12 cellular contexts compared by ENCODE assay signal in the genomic region with DNA sequence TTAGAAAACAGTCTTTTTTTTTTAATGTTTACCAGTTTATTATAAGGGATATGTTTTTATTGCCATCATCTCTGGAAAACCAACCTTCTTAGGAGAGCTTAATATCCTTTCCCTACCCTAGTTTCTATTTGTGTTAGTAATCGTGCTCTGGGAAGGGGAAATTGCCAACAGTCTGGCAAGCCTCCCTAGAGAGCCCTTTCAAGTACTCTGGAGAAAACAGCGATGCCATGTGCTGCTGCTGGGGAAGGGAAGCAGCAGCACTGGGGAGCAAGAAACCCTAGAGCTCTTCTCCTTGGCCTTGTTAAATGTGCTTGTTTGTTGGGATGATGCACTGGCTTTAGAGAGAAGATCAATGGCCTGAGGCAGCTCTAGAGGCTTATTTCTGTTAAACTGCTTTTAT. TPM values are rescaled to one million over a fixed set of nuclear protein-coding genes. Genes with fewer than 3 reads are reported as not detected.
DNase-seq lines count a peak whose midpoint lies in the region; ATAC-seq and TF ChIP-seq lines count a peak whose summit lies in the region.
"Had no signal": no experiment of that assay in that cellular context is flagged by ENCODE, and none has a peak within 500 bp of the region (broad histone marks: within the 10 kb centered on the region; RNA-seq: fewer than 3 reads in every experiment).

No MANE protein-coding gene starts in this region.

- DNase-seq in activated T-cell treated with anti-CD3 and anti-CD28 coated beads, Interleukin-2, amount 50 U/mL, for 24 hours: no peak
- no peak for DNase-seq in activated T-cell treated with anti-CD3 and anti-CD28 coated beads, Interleukin-2, amount 50 U/mL, for 48 hours
- peak; percentile 95 for DNase-seq in NCI-H2171 treated with DMSO at 0.1 percent for 48 hours (lab: John Stamatoyannopoulos, UW)
- no peak for DNase-seq in endodermal cell
- DNase-seq in gastrocnemius medialis: peak; percentile 23 to 45
- no peak for DNase-seq in HEK293T (ENCODE audit: extremely low spot score)
- no peak for DNase-seq in stimulated activated CD4-positive, alpha-beta T cell treated with anti-CD3 and anti-CD28 coated beads, Interleukin-4, amount 100 ng/mL, for 1 hour
- no peak for DNase-seq in HuH-7.5 (ENCODE audit: low spot score)
- DNase-seq: activated CD4-positive, CD25-positive, alpha-beta regulatory T cell treated with anti-CD3 and anti-CD28 coated beads, Interleukin-2, amount 50 U/mL, for 72 hours; immature natural killer cell; NCI-H748 treated with DMSO at 0.1 percent for 48 hours; tibial artery had no signal

- CTCF ChIA-PET in HEK293T (lab: Yijun Ruan, JAX): interaction anchor here (0.6 to 1.5 kb wide), 2 partner anchors 21 to 73 kb away, joined by 5 read pairs; a partner anchor contains a TSS

- H3K4me1 Mint-ChIP-seq in activated T-cell treated with anti-CD3 and anti-CD28 coated beads, Interleukin-2, amount 50 U/mL, for 24 hours (ENCODE audit: low read depth): peaks cover 31% of the 10 kb centered on the region
- no peaks in the 10 kb centered on the region for H3K4me1 Mint-ChIP-seq in endodermal cell

- peak; percentile 75 to 82 for ATAC-seq in gastrocnemius medialis

- no peak overlapping the region for H3K9ac ChIP-seq in endodermal cell (ENCODE audit: extremely low read depth, low read length, poor library complexity, severe bottlenecking)

- H3K27me3 ChIP-seq in endodermal cell (ENCODE audit: control insufficient read depth, insufficient read depth, low read length, poor library complexity, severe bottlenecking) (no peaks in the 10 kb centered on the region), gastrocnemius medialis (no peaks in the 10 kb centered on the region)
- H3K27me3 ChIP-seq: tibial artery had no signal

- no peaks in the 10 kb centered on the region for H3K27me3 Mint-ChIP-seq in activated T-cell treated with anti-CD3 and anti-CD28 coated beads, Interleukin-2, amount 50 U/mL, for 24 hours
- H3K27me3 Mint-ChIP-seq in endodermal cell (ENCODE audit: insufficient read depth): no peaks in the 10 kb centered on the region

- intact Hi-C loops in gastrocnemius medialis (cut with DNase I; ENCODE audit: low total_unique reads): no loop called here

- TF ChIP-seq CTCF in endodermal cell (conservative IDR thresholded peaks at IDR 0.05) (no peak), gastrocnemius medialis (IDR thresholded peaks at IDR 0.05 in 4 of 5, conservative IDR thresholded peaks at IDR 0.05 in 1 of 5) (no peak)

- WGBS in endodermal cell (ENCODE audit: insufficient coverage in 1 of 2, insufficient read length in 1 of 2), 2 experiments: 91 to 100% methylated on average over 2 of the region's 2 CpGs

- peaks cover 28% of the 10 kb centered on the region for H3K36me3 Mint-ChIP-seq in activated T-cell treated with anti-CD3 and anti-CD28 coated beads, Interleukin-2, amount 50 U/mL, for 24 hours (ENCODE audit: low read depth)
- H3K36me3 Mint-ChIP-seq in endodermal cell (ENCODE audit: low read depth): peaks cover 15% of the 10 kb centered on the region

- H3K27ac ChIP-seq in endodermal cell (ENCODE audit: low read depth, low read length): no peak overlapping the region
- H3K27ac ChIP-seq in gastrocnemius medialis: peak overlapping the region; percentile 32 to 57 (median 42)

- peak overlapping the region; percentile 37 for H3K27ac Mint-ChIP-seq in activated T-cell treated with anti-CD3 and anti-CD28 coated beads, Interleukin-2, amount 50 U/mL, for 24 hours
- H3K27ac Mint-ChIP-seq in endodermal cell: peak overlapping the region; percentile 72

- no peak for TF ChIP-seq POLR2A in gastrocnemius medialis (IDR thresholded peaks at IDR 0.05)

- POLR2A ChIA-PET in HEK293T (lab: Yijun Ruan, JAX): interaction anchor here (0.7 to 4.0 kb wide), 3 partner anchors 10 to 77 kb away, joined by 3 to 34 read pairs (median 11); a partner anchor contains a TSS

- no peak overlapping the region for H3K4me3 ChIP-seq in endodermal cell (ENCODE audit: low read length)
- no peak overlapping the region for H3K4me3 ChIP-seq in gastrocnemius medialis
- H3K4me3 ChIP-seq: tibial artery had no signal

- H3K4me1 ChIP-seq in endodermal cell (ENCODE audit: control insufficient read depth, insufficient read depth, low read length) (no peaks in the 10 kb centered on the region), gastrocnemius medialis (peaks cover 15 to 20% of the 10 kb centered on the region in 2 donors)

- H3K4me3 Mint-ChIP-seq in activated T-cell treated with anti-CD3 and anti-CD28 coated beads, Interleukin-2, amount 50 U/mL, for 24 hours: no peak overlapping the region
- no peak overlapping the region for H3K4me3 Mint-ChIP-seq in endodermal cell
- H3K4me3 Mint-ChIP-seq: immature natural killer cell had no signal

- H3K36me3 ChIP-seq in endodermal cell (ENCODE audit: control insufficient read depth, insufficient read depth, low read length): no peaks in the 10 kb centered on the region
- H3K36me3 ChIP-seq in gastrocnemius medialis: no peaks in the 10 kb centered on the region

- H3K9me3 Mint-ChIP-seq in activated T-cell treated with anti-CD3 and anti-CD28 coated beads, Interleukin-2, amount 50 U/mL, for 24 hours: no peaks in the 10 kb centered on the region
- H3K9me3 Mint-ChIP-seq in endodermal cell: no peaks in the 10 kb centered on the region
- H3K9me3 Mint-ChIP-seq: immature natural killer cell had no signal

- H3K9me3 ChIP-seq in endodermal cell (ENCODE audit: control insufficient read depth, low read length) (no peaks in the 10 kb centered on the region), gastrocnemius medialis (no peaks in the 10 kb centered on the region)
- H3K9me3 ChIP-seq: tibial artery had no signal

- in situ Hi-C loops in gastrocnemius medialis (cut with MboI; ENCODE audit: low sequenced_read_pairs in 4 of 4): loop anchor here in 2 of 4 donors (25.0 kb wide), 2 partner anchors 88 to 163 kb away; a partner anchor contains a TSS

TF ChIP-seq in HEK293T, 16 proteins besides CTCF, POLR2A, EP300 and RAD21:
- TF ChIP-seq SP1 (IDR thresholded peaks at IDR 0.05) (no peak), L3MBTL2 (conservative IDR thresholded peaks at IDR 0.05) (no peak), ARNT (IDR thresholded peaks at IDR 0.05) (no peak), CTBP1 (IDR thresholded peaks at IDR 0.05; ENCODE audit: borderline replicate concordance) (no peak), SUZ12 (IDR thresholded peaks at IDR 0.05) (no peak), LEF1 (IDR thresholded peaks at IDR 0.05; ENCODE audit: borderline replicate concordance) (no peak), ELF4 (IDR thresholded peaks at IDR 0.05) (no peak), ZNF384 (IDR thresholded peaks at IDR 0.05) (no peak), FOXA1 (IDR thresholded peaks at IDR 0.05) (no peak), FOXM1 (IDR thresholded peaks at IDR 0.05; ENCODE audit: borderline replicate concordance) (no peak), BHLHE40 (IDR thresholded peaks at IDR 0.05; ENCODE audit: borderline replicate concordance) (no peak)
- TF ChIP-seq, protein P1, sequence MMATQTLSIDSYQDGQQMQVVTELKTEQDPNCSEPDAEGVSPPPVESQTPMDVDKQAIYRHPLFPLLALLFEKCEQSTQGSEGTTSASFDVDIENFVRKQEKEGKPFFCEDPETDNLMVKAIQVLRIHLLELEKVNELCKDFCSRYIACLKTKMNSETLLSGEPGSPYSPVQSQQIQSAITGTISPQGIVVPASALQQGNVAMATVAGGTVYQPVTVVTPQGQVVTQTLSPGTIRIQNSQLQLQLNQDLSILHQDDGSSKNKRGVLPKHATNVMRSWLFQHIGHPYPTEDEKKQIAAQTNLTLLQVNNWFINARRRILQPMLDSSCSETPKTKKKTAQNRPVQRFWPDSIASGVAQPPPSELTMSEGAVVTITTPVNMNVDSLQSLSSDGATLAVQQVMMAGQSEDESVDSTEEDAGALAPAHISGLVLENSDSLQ (IDR thresholded peaks at IDR 0.05): no peak

RNA-seq across cellular contexts. Expression of a gene that starts 10.3 kb away (rescaled TPM):
- 10 to 100 TPM; 51.5 to 55.4 TPM for total RNA-seq in endodermal cell
- 30.1 TPM for polyA plus RNA-seq in endodermal cell (2013, experiment 1 of 2)
- polyA plus RNA-seq in endodermal cell (2013, experiment 2 of 2): 28.4 TPM
- total RNA-seq in gastrocnemius medialis: 10 to 100 TPM; 50.7 to 65.5 (median 60.5) TPM

RNA-seq across cellular contexts. Expression of a gene that starts 10.6 kb away (rescaled TPM):
- total RNA-seq in endodermal cell (100 to 1,000 TPM in 1 of 2 donors, 10 to 100 TPM in 1; 94.2 to 124 TPM), gastrocnemius medialis (100 to 1,000 TPM in 1 of 4 donors, 10 to 100 TPM in 3; 54.7 to 125 (median 91.7) TPM)
- polyA plus RNA-seq in endodermal cell (2013, experiment 1 of 2): 92.3 TPM
- polyA plus RNA-seq in endodermal cell (2013, experiment 2 of 2): 91.6 TPM

RNA-seq across cellular contexts. Expression of a gene that starts 21.4 kb away (rescaled TPM):
- total RNA-seq in endodermal cell (10 to 100 TPM; 27.8 to 38.6 TPM), gastrocnemius medialis (1 to 10 TPM in 2 of 4 donors, under 1 TPM in 2; 0.46 to 2.7 (median 1.4) TPM)
- 29.5 TPM for polyA plus RNA-seq in endodermal cell (2013, experiment 1 of 2)
- 27.7 TPM for polyA plus RNA-seq in endodermal cell (2013, experiment 2 of 2)

RNA-seq across cellular contexts. Expression of a gene that starts 32.0 kb away (rescaled TPM):
- total RNA-seq in endodermal cell (10 to 100 TPM; 37.1 to 38.5 TPM), gastrocnemius medialis (10 to 100 TPM; 49.7 to 81.9 (median 53.8) TPM)
- 38.7 TPM for polyA plus RNA-seq in endodermal cell (2013, experiment 1 of 2)
- polyA plus RNA-seq in endodermal cell (2013, experiment 2 of 2): 34.2 TPM

RNA-seq across cellular contexts. Expression of a gene that starts 37.0 kb away (rescaled TPM):
- 10 to 100 TPM; 97.7 to 99.4 TPM for total RNA-seq in endodermal cell
- polyA plus RNA-seq in endodermal cell (2013, experiment 1 of 2): 75.8 TPM
- 59.8 TPM for polyA plus RNA-seq in endodermal cell (2013, experiment 2 of 2)
- 10 to 100 TPM; 22.4 to 39.9 (median 27.5) TPM for total RNA-seq in gastrocnemius medialis

Comparison
In these comparisons a context has a peak if more than half of its experiments do, and no peak if none do; other contexts are left out.
1. DNase-seq: peak in NCI-H2171 treated with DMSO at 0.1 percent for 48 hours (single experiment) and gastrocnemius medialis (2 of 2); none in activated T-cell treated with anti-CD3 and anti-CD28 coated beads, Interleukin-2, amount 50 U/mL, for 24 hours (single experiment), activated T-cell treated with anti-CD3 and anti-CD28 coated beads, Interleukin-2, amount 50 U/mL, for 48 hours (0 of 2), endodermal cell (single experiment), HEK293T (single experiment), stimulated activated CD4-positive, alpha-beta T cell treated with anti-CD3 and anti-CD28 coated beads, Interleukin-4, amount 100 ng/mL, for 1 hour (single experiment) and HuH-7.5 (single experiment).
2. RNA of a gene that starts 21.4 kb away (total RNA-seq): 27.8 to 38.6 TPM in endodermal cell; 0.46 to 2.7 TPM in gastrocnemius medialis; every median in the first group is over 4 times any median in the second.